24 cellular contexts compared by ENCODE assay signal in the genomic region with DNA sequence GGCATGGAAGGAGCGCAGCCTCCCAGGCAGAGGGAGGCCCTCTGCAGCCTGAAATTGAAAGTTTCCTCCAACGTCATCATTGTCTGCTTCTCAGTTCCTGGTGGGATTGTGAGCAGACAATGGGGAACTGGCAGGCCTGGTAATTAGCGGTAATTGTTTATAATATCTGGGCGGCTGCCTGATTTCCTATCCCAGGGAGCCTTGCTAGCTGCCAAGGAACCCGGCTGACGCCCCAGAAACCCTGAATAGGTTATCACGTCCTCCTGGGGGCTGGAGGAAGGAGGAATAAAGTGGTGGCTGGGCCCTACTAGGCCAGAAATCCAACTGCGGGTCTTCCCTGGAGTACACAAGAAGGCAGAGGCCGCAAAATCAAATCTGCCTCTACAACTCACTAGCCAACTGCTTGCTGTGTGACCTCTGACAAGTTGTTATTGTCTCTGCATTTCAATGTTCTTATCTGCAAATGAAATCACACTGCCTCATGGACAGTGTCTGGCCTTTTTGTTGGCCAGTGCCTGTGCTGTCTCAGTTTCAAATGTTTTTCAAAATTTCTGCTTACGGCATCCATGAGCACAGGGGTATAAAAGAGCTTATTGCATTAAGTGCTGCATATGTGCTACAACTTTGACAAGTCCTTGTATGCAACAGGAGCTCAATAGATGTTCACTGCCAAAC. TPM values are rescaled to one million over a fixed set of nuclear protein-coding genes. Genes with fewer than 3 reads are reported as not detected.
DNase-seq lines count a peak whose midpoint lies in the region; ATAC-seq and TF ChIP-seq lines count a peak whose summit lies in the region.
"Had no signal": no experiment of that assay in that cellular context is flagged by ENCODE, and none has a peak within 500 bp of the region (broad histone marks: within the 10 kb centered on the region; RNA-seq: fewer than 3 reads in every experiment).

No MANE protein-coding gene starts in this region.

- H3K4me3 ChIP-seq in heart right ventricle (no peak overlapping the region), osteoblast (ENCODE audit: insufficient read depth, low read length) (no peak overlapping the region), GM23248 (no peak overlapping the region)
- H3K4me3 ChIP-seq: GM12878, pancreas, tibial artery had no signal

- no peaks in the 10 kb centered on the region for H3K36me3 ChIP-seq in heart right ventricle
- H3K36me3 ChIP-seq in osteoblast (ENCODE audit: insufficient read depth, low read length), result no peaks in the 10 kb centered on the region
- no peaks in the 10 kb centered on the region for H3K36me3 ChIP-seq in GM23248 (ENCODE audit: low read depth)
- H3K36me3 ChIP-seq: pancreas, tibial artery had no signal

- H3K4me1 ChIP-seq in heart right ventricle (peaks cover 3 to 26% (median 12%) of the 10 kb centered on the region in 9 donors), osteoblast (ENCODE audit: insufficient read depth, low read length) (no peaks in the 10 kb centered on the region), GM23248 (ENCODE audit: insufficient read depth) (no peaks in the 10 kb centered on the region)
- H3K4me1 ChIP-seq: pancreas, tibial artery had no signal

- H3K79me2 ChIP-seq in osteoblast (ENCODE audit: insufficient read depth, low read length), result no peaks in the 10 kb centered on the region
- no peaks in the 10 kb centered on the region for H3K79me2 ChIP-seq in GM23248 (ENCODE audit: insufficient read depth)

- peak; percentile 85 for DNase-seq in COR-L47 (lab: John Stamatoyannopoulos, UW)
- peak; percentile 54 for DNase-seq in NCI-H2227 treated with DMSO at 0.1 percent for 48 hours (lab: John Stamatoyannopoulos, UW)
- peak in 1 of 2 donors; percentile 63 for DNase-seq in heart right ventricle
- DNase-seq in osteoblast (ENCODE audit: insufficient read length, low spot score, missing footprints), result peak; percentile 32
- DNase-seq in GM23248, result no peak
- DNase-seq in dedifferentiated amniotic fluid mesenchymal stem cell (ENCODE audit: extremely low spot score), result no peak
- DNase-seq in T-helper 2 cell, result no peak
- DNase-seq: activated CD4-positive, alpha-beta T cell treated with anti-CD3 and anti-CD28 coated beads for 48 hours; activated naive CD8-positive, alpha-beta T cell treated with anti-CD3 and anti-CD28 coated beads, Interleukin-2, amount 10 ng/mL, durations not matched to agents 7 days and 5 days; CD4-positive, alpha-beta T cell; DMS53; hippocampal formation; mammary epithelial cell; NCI-H1694 treated with DMSO at 0.1 percent for 48 hours; NCI-H446; pancreas; SHP77; T-helper 1 cell; tibial artery had no signal

- H2AFZ ChIP-seq in osteoblast (ENCODE audit: low read length) (no peak overlapping the region), GM23248 (no peak overlapping the region)

- intact Hi-C loops in heart right ventricle (cut with DNase I), result no loop called here

- no peak overlapping the region for H3K9ac ChIP-seq in GM23248

- H3F3A ChIP-seq in GM23248 (ENCODE audit: insufficient read depth), result no peaks in the 10 kb centered on the region

- no peak overlapping the region for H3K4me2 ChIP-seq in osteoblast (ENCODE audit: insufficient read depth, low read length)
- no peak overlapping the region for H3K4me2 ChIP-seq in GM23248 (ENCODE audit: unreplicated experiment)

- in situ Hi-C loops in GM23248 (cut with MboI), result no loop called here

- peak in 1 of 9 donors; percentile 14 for TF ChIP-seq CTCF in heart right ventricle (IDR thresholded peaks at IDR 0.05)
- TF ChIP-seq CTCF in osteoblast (IDR thresholded peaks at IDR 0.05; ENCODE audit: extremely low read depth, low read depth, low read length), result no peak

- H4K20me1 ChIP-seq in osteoblast (ENCODE audit: insufficient read depth, low read length) (no peaks in the 10 kb centered on the region), GM23248 (ENCODE audit: insufficient read depth) (no peaks in the 10 kb centered on the region)

- peak overlapping the region; percentile 34 to 94 (median 84) for H3K27ac ChIP-seq in heart right ventricle
- no peak overlapping the region for H3K27ac ChIP-seq in osteoblast (ENCODE audit: low read depth, low read length)
- H3K27ac ChIP-seq in GM23248, result no peak overlapping the region
- H3K27ac ChIP-seq: pancreas, tibial artery had no signal

- 53 to 54% methylated on average over 10 of the region's 10 CpGs for WGBS in heart right ventricle, 2 donors
- 40 to 42% methylated on average over 10 of the region's 10 CpGs for WGBS in GM23248 (ENCODE audit: low coverage in 1 of 2, low lambda C conversion rate in 2 of 2, missing lambda C conversion rate in 2 of 2), 2 experiments

- no peaks in the 10 kb centered on the region for H3K9me3 ChIP-seq in heart right ventricle
- no peaks in the 10 kb centered on the region for H3K9me3 ChIP-seq in osteoblast (ENCODE audit: low read depth, low read length)
- no peaks in the 10 kb centered on the region for H3K9me3 ChIP-seq in GM23248 (ENCODE audit: low read depth)
- H3K9me3 ChIP-seq: pancreas, tibial artery had no signal

- H3K27me3 ChIP-seq in heart right ventricle (peaks cover 0 to 14% (median 5%) of the 10 kb centered on the region in 7 donors), osteoblast (ENCODE audit: insufficient read depth, low read length) (peaks cover 39% of the 10 kb centered on the region), GM23248 (replicated peaks; ENCODE audit: insufficient read depth) (peaks cover 13% of the 10 kb centered on the region)
- H3K27me3 ChIP-seq: pancreas had no signal

- ATAC-seq in heart right ventricle, result peak; percentile 55 to 96 (median 86)
- ATAC-seq in GM21447 (IDR thresholded peaks at IDR 0.05; ENCODE audit: unreplicated experiment), result no peak
- ATAC-seq: activated T-helper 17 cell treated with anti-CD3 and anti-CD28 coated beads, Interleukin-2, amount 50 U/mL, for 72 hours; GM12878; HepG2; pancreas; stimulated activated effector memory CD8-positive, alpha-beta T cell treated with anti-CD3 and anti-CD28 coated beads, Interleukin-12 subunit alpha, Interleukin-12 subunit beta, amount 100 ng/mL, for 72 hours had no signal

- H3K9me2 ChIP-seq in GM23248 (ENCODE audit: insufficient read depth), result no peaks in the 10 kb centered on the region

RNA-seq across cellular contexts. Expression of gene KCNK15, which starts 16.9 kb away (rescaled TPM):
- total RNA-seq in heart right ventricle, result under 1 TPM; 0.13 to 0.82 (median 0.38) TPM
- polyA plus RNA-seq in heart right ventricle, result under 1 TPM; 0.22 to 0.54 TPM
- total RNA-seq in osteoblast, result 81.3 and 121 TPM in 2 replicates
- total RNA-seq in GM23248 (2014; rRNA removed; shearing (Covaris generic)), result 9.9 and 11.1 TPM in 2 replicates
- polyA plus RNA-seq in GM23248 (2016; fragmentation: Nextera tagmentation; extraction: Ambion mirVana), result 5.2 and 5.7 TPM in 2 replicates
- total RNA-seq: activated naive CD8-positive, alpha-beta T cell treated with anti-CD3 and anti-CD28 coated beads, Interleukin-2, amount 10 ng/mL, durations not matched to agents 7 days and 5 days; CD4-positive, alpha-beta T cell; GM12878; HepG2 had no signal
- polyA plus RNA-seq: GM12878 had no signal

RNA-seq across cellular contexts. Expression of gene CCN5, which starts 47.4 kb away (rescaled TPM):
- total RNA-seq in heart right ventricle (10 to 100 TPM in 7 of 10 donors, 1 to 10 TPM in 3; 4.3 to 47.6 (median 14.4) TPM), osteoblast (520 and 687 TPM in 2 replicates)
- polyA plus RNA-seq in heart right ventricle (10 to 100 TPM; 14.1 to 87.2 TPM), GM23248 (2016; fragmentation: Nextera tagmentation; extraction: Ambion mirVana) (20.8 and 23.6 TPM in 2 replicates)
- total RNA-seq in GM23248 (2014; rRNA removed; shearing (Covaris generic)), result 24.5 and 47.3 TPM in 2 replicates
- total RNA-seq: activated naive CD8-positive, alpha-beta T cell treated with anti-CD3 and anti-CD28 coated beads, Interleukin-2, amount 10 ng/mL, durations not matched to agents 7 days and 5 days; activated T-helper 17 cell treated with anti-CD3 and anti-CD28 coated beads, Interleukin-2, amount 50 U/mL, for 72 hours; CD4-positive, alpha-beta T cell; HepG2 had no signal
- polyA plus RNA-seq: mammary epithelial cell had no signal

RNA-seq across cellular contexts. Expression of gene RIMS4, which starts 47.7 kb away (rescaled TPM):
- total RNA-seq in heart right ventricle (under 1 TPM in 6 of 10 donors, not detected in 4; 0.05 to 0.42 (median 0.18) TPM), osteoblast (0.29 and 0.36 TPM in 2 replicates)
- polyA plus RNA-seq in heart right ventricle (under 1 TPM in 1 of 2 donors, not detected in 1; 0.04 TPM), GM23248 (2016; fragmentation: Nextera tagmentation; extraction: Ambion mirVana) (not detected in 2 replicates)
- total RNA-seq in GM23248 (2014; rRNA removed; shearing (Covaris generic)), result 0.22 TPM in 1 of 2 replicates, not detected in the other
- total RNA-seq: activated naive CD8-positive, alpha-beta T cell treated with anti-CD3 and anti-CD28 coated beads, Interleukin-2, amount 10 ng/mL, durations not matched to agents 7 days and 5 days; CD4-positive, alpha-beta T cell had no signal
- polyA plus RNA-seq: mammary epithelial cell had no signal

Comparison
In these comparisons a context has a peak if more than half of its experiments do, and no peak if none do; other contexts are left out.
1. DNase-seq: peak in COR-L47 (single experiment), NCI-H2227 treated with DMSO at 0.1 percent for 48 hours (single experiment) and osteoblast (single experiment); none in GM23248 (single experiment), dedifferentiated amniotic fluid mesenchymal stem cell (single experiment) and T-helper 2 cell (0 of 5).
2. H3K27ac ChIP-seq: peak in heart right ventricle (10 of 10); none in osteoblast (single experiment) and GM23248 (single experiment).
3. RNA of gene CCN5, which starts 47.4 kb away (total RNA-seq): 520 to 687 TPM in osteoblast; 24.5 to 47.3 TPM in GM23248 and 4.3 to 47.6 TPM in heart right ventricle; every median in the first group is over 10 times any median in the second.